1 cellular context compared by ENCODE assay signal in the genomic region with DNA sequence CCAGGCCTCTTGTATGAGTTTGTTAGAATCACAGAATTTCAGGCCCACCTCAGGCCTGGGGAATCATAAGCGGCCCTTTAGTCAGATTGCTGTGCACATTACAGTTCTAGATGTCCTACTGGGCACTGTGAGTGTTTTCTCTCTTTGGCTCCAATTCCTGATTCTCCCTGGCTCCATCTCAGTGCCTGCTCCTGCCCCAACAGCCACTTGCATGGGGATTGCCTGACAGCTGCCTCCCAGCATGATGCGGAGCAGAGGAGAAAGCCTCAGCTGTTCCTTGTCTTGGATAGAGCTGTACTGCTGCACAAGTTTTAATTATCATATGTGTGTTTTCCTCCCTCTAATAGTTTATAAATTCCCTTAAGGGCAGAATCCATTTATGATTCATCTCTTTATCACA.
TF ChIP-seq lines count a peak whose summit lies in the region.

No MANE protein-coding gene starts in this region.

TF ChIP-seq in HEK293, 187 proteins besides CTCF, POLR2A, EP300 and RAD21 (continued from another document):
- no peak for TF ChIP-seq ZNF23 (tag by site-specific recombination; IDR thresholded peaks at IDR 0.05; ENCODE audit: borderline replicate concordance)
- TF ChIP-seq ZNF24 (tag by site-specific recombination; IDR thresholded peaks at IDR 0.05), result no peak
